ENCODE assay signal across 1 cellular context in the genomic region with DNA sequence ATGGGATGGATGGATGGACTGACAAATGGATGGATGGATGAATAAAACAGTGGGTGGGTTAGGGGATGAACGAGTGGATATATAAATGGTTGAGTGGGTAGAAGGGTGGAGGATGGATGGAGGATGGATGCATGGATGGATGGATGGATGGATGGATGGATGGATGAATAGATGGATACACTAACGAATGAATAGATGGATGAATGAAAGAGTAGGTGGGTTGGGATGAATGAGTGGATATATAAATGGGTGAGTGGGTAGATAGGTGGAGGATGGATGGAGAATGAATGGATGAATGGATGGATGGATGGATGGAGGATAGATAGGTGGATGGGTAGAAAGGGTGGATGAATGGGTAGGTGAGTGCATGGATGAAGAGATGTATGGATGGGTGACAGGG.
TF ChIP-seq lines count a peak whose summit lies in the region.

No MANE protein-coding gene starts in this region.

TF ChIP-seq in H1, 55 proteins besides CTCF, POLR2A, EP300 and RAD21:
- no peak for TF ChIP-seq CBX8 (IDR thresholded peaks at IDR 0.05; ENCODE audit: borderline replicate concordance, low read depth, low read length)
- TF ChIP-seq KDM4A (IDR thresholded peaks at IDR 0.05; ENCODE audit: low read depth, low read length, severe bottlenecking) = no peak
- TF ChIP-seq SRF (IDR thresholded peaks at IDR 0.05; ENCODE audit: low read depth, low read length) = no peak
- TF ChIP-seq, protein P1, sequence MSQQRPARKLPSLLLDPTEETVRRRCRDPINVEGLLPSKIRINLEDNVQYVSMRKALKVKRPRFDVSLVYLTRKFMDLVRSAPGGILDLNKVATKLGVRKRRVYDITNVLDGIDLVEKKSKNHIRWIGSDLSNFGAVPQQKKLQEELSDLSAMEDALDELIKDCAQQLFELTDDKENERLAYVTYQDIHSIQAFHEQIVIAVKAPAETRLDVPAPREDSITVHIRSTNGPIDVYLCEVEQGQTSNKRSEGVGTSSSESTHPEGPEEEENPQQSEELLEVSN (IDR thresholded peaks at IDR 0.05) = no peak
- TF ChIP-seq SP1 (IDR thresholded peaks at IDR 0.05; ENCODE audit: low read depth, low read length) = no peak
- no peak for TF ChIP-seq RXRA (IDR thresholded peaks at IDR 0.05; ENCODE audit: insufficient read depth, low read depth, low read length)
